In the genomic region with DNA sequence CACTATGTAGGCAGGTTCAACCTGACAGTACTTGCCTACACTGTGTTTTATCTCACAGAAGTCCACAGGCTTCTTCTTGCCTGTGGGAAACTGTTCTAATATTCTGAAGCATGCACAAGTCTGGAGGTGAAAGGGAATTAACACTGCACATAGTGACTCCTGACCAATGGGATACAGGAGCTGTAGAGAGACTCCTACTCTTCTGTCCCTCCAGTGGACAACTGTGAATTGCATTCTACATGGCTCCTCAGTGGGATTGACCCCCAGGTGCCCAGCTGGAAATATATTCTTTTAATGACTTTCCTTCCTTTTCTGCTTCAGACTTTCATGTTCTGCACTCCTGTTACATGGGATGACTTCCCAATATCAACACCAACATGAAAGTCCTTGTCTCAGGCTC, we compare ENCODE assay signal across 8 cellular contexts. TPM values are rescaled to one million over a fixed set of nuclear protein-coding genes. Genes with fewer than 3 reads are reported as not detected.
DNase-seq lines count a peak whose midpoint lies in the region; ATAC-seq and TF ChIP-seq lines count a peak whose summit lies in the region.

No MANE protein-coding gene starts in this region.

- no peak overlapping the region for H3K4me2 ChIP-seq in OCI-LY7 (ENCODE audit: low read length)

- POLR2A ChIA-PET in AG04449 (lab: Yijun Ruan, JAX) (no interaction called here), OCI-LY7 (lab: Charles Lee) (no interaction called here)

- no peak for TF ChIP-seq EP300 in esophagus muscularis mucosa (IDR thresholded peaks at IDR 0.05)

- H4K20me1 ChIP-seq in OCI-LY7 (ENCODE audit: insufficient read depth, low read length): no peaks in the 10 kb centered on the region

- no peaks in the 10 kb centered on the region for H3K4me1 ChIP-seq in OCI-LY7 (ENCODE audit: insufficient read depth, low read length, poor library complexity, severe bottlenecking)
- no peaks in the 10 kb centered on the region for H3K4me1 ChIP-seq in esophagus muscularis mucosa

- no peak for DNase-seq in AG04449 (ENCODE audit: low read depth, low spot score)
- DNase-seq in OCI-LY7 (ENCODE audit: low spot score): no peak
- peak in 1 of 2 donors; percentile 10 for DNase-seq in foreskin fibroblast
- no peak for DNase-seq in cortex of kidney (lab: John Stamatoyannopoulos, UW)
- no peak for DNase-seq in activated naive CD4-positive, alpha-beta T cell treated with Interleukin-2 at 50 U/mL for 16 hours
- no peak for DNase-seq in esophagus muscularis mucosa (ENCODE audit: extremely low spot score)
- no peak for DNase-seq in GM10266 (ENCODE audit: extremely low spot score)

- BruUV-seq in OCI-LY7 (replicated peaks; lab: Mats Ljungman, UMichigan): no TSS peak

- intact Hi-C loops in OCI-LY7 (cut with micrococcal nuclease; ENCODE audit: unreplicated experiment) (no loop called here), esophagus muscularis mucosa (cut with DNase I) (no loop called here)

- H3K4me3 ChIP-seq in AG04449 (ENCODE audit: low read depth, low read length) (no peak overlapping the region), OCI-LY7 (ENCODE audit: low read depth, low read length, poor library complexity, severe bottlenecking) (no peak overlapping the region), foreskin fibroblast (ENCODE audit: low read depth in 1 of 2, low read length in 2 of 2) (no peak overlapping the region), esophagus muscularis mucosa (no peak overlapping the region)

- H3K27ac ChIP-seq in OCI-LY7 (ENCODE audit: low read depth, low read length, poor library complexity, severe bottlenecking) (no peak overlapping the region), esophagus muscularis mucosa (replicated peaks in 1 of 4) (no peak overlapping the region)

- TF ChIP-seq POLR2A in esophagus muscularis mucosa (IDR thresholded peaks at IDR 0.05; ENCODE audit: low read depth): no peak

- H3K27me3 ChIP-seq in esophagus muscularis mucosa: peaks cover 0 to 5% (median 0%) of the 10 kb centered on the region in 4 donors

- H3K36me3 ChIP-seq in OCI-LY7 (ENCODE audit: insufficient read depth, low read length): no peaks in the 10 kb centered on the region
- H3K36me3 ChIP-seq in esophagus muscularis mucosa: no peaks in the 10 kb centered on the region

- H2AFZ ChIP-seq in OCI-LY7 (ENCODE audit: low read length): no peak overlapping the region

- H3K9me2 ChIP-seq in OCI-LY7 (ENCODE audit: insufficient read depth, low read length): no peaks in the 10 kb centered on the region

- TF ChIP-seq CTCF in AG04449 (IDR thresholded peaks at IDR 0.05; ENCODE audit: insufficient read depth, low read length, missing control alignments) (peak; percentile 30), OCI-LY7 (conservative IDR thresholded peaks at IDR 0.05; ENCODE audit: low read length) (0 out of 2 replicates have a peak, but pooled peaks have one; percentile 18), foreskin fibroblast (IDR thresholded peaks at IDR 0.05; ENCODE audit: low read depth, low read length) (peak; percentile 34), esophagus muscularis mucosa (IDR thresholded peaks at IDR 0.05) (peak in 1 of 3 experiments; percentile 15), GM10266 (IDR thresholded peaks at IDR 0.05; ENCODE audit: control insufficient read depth, insufficient read depth, low read depth, missing control alignments) (no peak)

- no peaks in the 10 kb centered on the region for H3K79me2 ChIP-seq in OCI-LY7 (ENCODE audit: insufficient read depth, low read depth, low read length)

- peak; percentile 75 for ATAC-seq in GM19395 (IDR thresholded peaks at IDR 0.05; ENCODE audit: unreplicated experiment)

- CTCF ChIA-PET in AG04449 (lab: Yijun Ruan, JAX) (interaction anchor here (0.8 to 2.2 kb wide), 7 partner anchors 9 to 308 kb away, joined by 3 to 20 read pairs (median 6); no protein-coding TSS in a partner anchor), OCI-LY7 (lab: Charles Lee; ENCODE audit: unreplicated experiment) (no interaction called here)

- H3K9me3 ChIP-seq in OCI-LY7 (ENCODE audit: low read length) (no peaks in the 10 kb centered on the region), esophagus muscularis mucosa (no peaks in the 10 kb centered on the region)

RNA-seq across cellular contexts. Expression of a gene that starts 8.2 kb away (rescaled TPM):
- total RNA-seq in OCI-LY7 (2014; rRNA removed; shearing (Covaris generic)): 7.2 and 9.0 TPM in 2 replicates
- 14.7 and 16.3 TPM in 2 replicates for total RNA-seq in OCI-LY7 (2022)
- 10 to 100 TPM; 22.4 to 28.5 (median 24.5) TPM for total RNA-seq in esophagus muscularis mucosa

RNA-seq across cellular contexts. Expression of a gene that starts 57.3 kb away (rescaled TPM):
- total RNA-seq in OCI-LY7 (2014; rRNA removed; shearing (Covaris generic)): not detected in 2 replicates
- total RNA-seq in OCI-LY7 (2022) (not detected in 2 replicates), esophagus muscularis mucosa (10 to 100 TPM in 1 of 4 donors, 1 to 10 TPM in 3; 5.1 to 11.2 (median 8.0) TPM)

Comparison
In these comparisons a context has a peak if more than half of its experiments do, and no peak if none do; other contexts are left out.
1. RNA of a gene that starts 57.3 kb away (total RNA-seq): 5.1 to 11.2 TPM in esophagus muscularis mucosa; not detected in OCI-LY7; every median in the first group is over 4 times any median in the second.